In the genomic region with DNA sequence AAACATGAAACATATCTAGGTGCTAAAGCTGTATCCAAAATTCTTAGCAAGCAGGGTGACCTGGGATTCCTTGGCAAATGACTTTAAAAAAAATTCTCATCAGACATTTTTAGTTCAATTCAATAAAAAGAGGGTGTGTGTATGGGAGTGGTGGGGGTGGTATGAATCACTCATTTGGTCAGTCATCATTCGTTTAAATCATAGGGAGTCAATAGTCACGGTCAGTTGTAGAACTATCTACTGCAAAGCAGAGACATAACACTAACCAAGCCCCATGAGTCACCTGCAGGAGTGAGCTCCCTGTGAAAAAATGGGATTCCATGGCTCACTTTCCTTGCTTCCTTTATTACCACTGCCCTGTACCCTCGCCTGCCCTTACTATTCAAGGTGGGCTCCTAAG, we compare ENCODE assay signal across 14 cellular contexts.
DNase-seq lines count a peak whose midpoint lies in the region; ATAC-seq, FAIRE-seq and TF ChIP-seq lines count a peak whose summit lies in the region.
"Had no signal": no experiment of that assay in that cellular context is flagged by ENCODE, and none has a peak within 500 bp of the region (broad histone marks: within the 10 kb centered on the region; RNA-seq: fewer than 3 reads in every experiment).

No MANE protein-coding gene starts in this region.

- H3K27me3 Mint-ChIP-seq in activated T-cell treated with anti-CD3 and anti-CD28 coated beads, Interleukin-2, amount 50 U/mL, for 24 hours, result no peaks in the 10 kb centered on the region

- no peaks in the 10 kb centered on the region for H3K36me3 Mint-ChIP-seq in activated T-cell treated with anti-CD3 and anti-CD28 coated beads, Interleukin-2, amount 50 U/mL, for 24 hours (ENCODE audit: low read depth)

- no peak for TF ChIP-seq CTCF in bronchial epithelial cell (IDR thresholded peaks at IDR 0.05; ENCODE audit: insufficient read depth, low read length, severe bottlenecking)

- H3K4me3 Mint-ChIP-seq in activated T-cell treated with anti-CD3 and anti-CD28 coated beads, Interleukin-2, amount 50 U/mL, for 24 hours, result no peak overlapping the region

- no peak overlapping the region for H3K4me3 ChIP-seq in MG63
- no peak overlapping the region for H3K4me3 ChIP-seq in bronchial epithelial cell (ENCODE audit: low read depth, low read length)
- H3K4me3 ChIP-seq: HAP-1 had no signal

- no peak for FAIRE-seq in bronchial epithelial cell (lab: Jason Lieb, UNC)

- H3K9me3 ChIP-seq in MG63, result no peaks in the 10 kb centered on the region
- H3K9me3 ChIP-seq: HAP-1 had no signal

- DNase-seq in EL, result peak; percentile 44
- peak; percentile 1 for DNase-seq in MG63
- peak; percentile 82 for DNase-seq in bronchial epithelial cell (ENCODE audit: low read depth)
- peak; percentile 27 for DNase-seq in stromal cell of bone marrow (ENCODE audit: low read depth)
- DNase-seq in T1000 (lab: John Stamatoyannopoulos, UW), result no peak
- no peak for DNase-seq in activated T-cell treated with anti-CD3 and anti-CD28 coated beads, Interleukin-2, amount 50 U/mL, for 24 hours
- DNase-seq: KG1, NCI-H1105 treated with DMSO at 0.1 percent for 48 hours, NCI-H187, NCI-H69, SIG-M5 had no signal

- no peaks in the 10 kb centered on the region for H3K36me3 ChIP-seq in MG63
- H3K36me3 ChIP-seq in bronchial epithelial cell (ENCODE audit: control insufficient read depth, insufficient read depth, low read length), result no peaks in the 10 kb centered on the region
- H3K36me3 ChIP-seq: HAP-1 had no signal

- H3K9me3 Mint-ChIP-seq in activated T-cell treated with anti-CD3 and anti-CD28 coated beads, Interleukin-2, amount 50 U/mL, for 24 hours, result peaks cover 2% of the 10 kb centered on the region

- no peak overlapping the region for H3K27ac Mint-ChIP-seq in activated T-cell treated with anti-CD3 and anti-CD28 coated beads, Interleukin-2, amount 50 U/mL, for 24 hours

- H3K27me3 ChIP-seq in MG63, result no peaks in the 10 kb centered on the region
- no peaks in the 10 kb centered on the region for H3K27me3 ChIP-seq in bronchial epithelial cell (ENCODE audit: control insufficient read depth, insufficient read depth, low read length)

- no peaks in the 10 kb centered on the region for H3K4me1 Mint-ChIP-seq in activated T-cell treated with anti-CD3 and anti-CD28 coated beads, Interleukin-2, amount 50 U/mL, for 24 hours (ENCODE audit: low read depth)

- ATAC-seq in GM19324 (IDR thresholded peaks at IDR 0.05; ENCODE audit: low FRiP score, unreplicated experiment), result no peak
- no peak for ATAC-seq in HG03039 (IDR thresholded peaks at IDR 0.05; ENCODE audit: unreplicated experiment)

Comparison
In these comparisons a context has a peak if more than half of its experiments do, and no peak if none do; other contexts are left out.
1. DNase-seq: peak in EL (single experiment), MG63 (single experiment), bronchial epithelial cell (single experiment) and stromal cell of bone marrow (single experiment); none in T1000 (single experiment) and activated T-cell treated with anti-CD3 and anti-CD28 coated beads, Interleukin-2, amount 50 U/mL, for 24 hours (single experiment).